Comparison of ENCODE assay signal across 13 cellular contexts in the genomic region with DNA sequence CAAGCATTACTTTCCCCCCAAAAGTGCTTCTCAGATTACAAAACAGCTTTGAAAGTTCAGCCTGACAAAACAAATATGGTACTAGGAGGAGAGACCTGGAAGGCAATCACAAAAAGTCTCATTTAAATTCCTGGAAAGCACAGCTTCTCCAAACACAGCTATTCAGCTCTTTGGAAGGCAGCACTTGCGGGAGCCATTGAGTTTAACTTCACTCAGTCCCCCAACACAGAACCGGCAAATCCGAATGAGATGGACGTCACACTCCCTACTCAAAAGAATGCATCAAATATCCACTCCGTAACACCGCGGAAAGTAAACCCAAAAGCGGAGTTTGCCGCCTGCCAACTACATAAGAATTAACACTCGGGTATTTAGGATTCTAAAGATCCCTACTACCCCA. TPM values are rescaled to one million over a fixed set of nuclear protein-coding genes. Genes with fewer than 3 reads are reported as not detected.
DNase-seq lines count a peak whose midpoint lies in the region; ATAC-seq, FAIRE-seq and TF ChIP-seq lines count a peak whose summit lies in the region.
"Had no signal": no experiment of that assay in that cellular context is flagged by ENCODE, and none has a peak within 500 bp of the region (broad histone marks: within the 10 kb centered on the region; RNA-seq: fewer than 3 reads in every experiment).

No MANE protein-coding gene starts in this region.

- POLR2A ChIA-PET in RWPE1 (lab: Yijun Ruan, JAX; ENCODE audit: low non-redundant PET), result no interaction called here

- TF ChIP-seq CTCF in osteoblast (IDR thresholded peaks at IDR 0.05; ENCODE audit: extremely low read depth, low read depth, low read length), result no peak
- TF ChIP-seq CTCF in GM13977 (IDR thresholded peaks at IDR 0.05; ENCODE audit: extremely low read depth, insufficient read depth, missing control alignments), result no peak
- TF ChIP-seq CTCF in pancreas (IDR thresholded peaks at IDR 0.05), result no peak
- TF ChIP-seq CTCF in RWPE1 (conservative IDR thresholded peaks at IDR 0.05; ENCODE audit: low read depth), result no peak

- WGBS in pancreas, 2 donors, result 1 to 2% methylated on average over 10 of the region's 10 CpGs

- peak overlapping the region; percentile 59 for H3K4me2 ChIP-seq in osteoblast (ENCODE audit: insufficient read depth, low read length)
- H3K4me2 ChIP-seq: KMS-11 had no signal

- no peak overlapping the region for H3K4me3 ChIP-seq in osteoblast (ENCODE audit: insufficient read depth, low read length)
- H3K4me3 ChIP-seq in pancreas, result no peak overlapping the region

- intact Hi-C loops in pancreas (cut with DNase I), result no loop called here

- ATAC-seq in GM19328 (IDR thresholded peaks at IDR 0.05; ENCODE audit: unreplicated experiment) (no peak), pancreas (no peak)
- ATAC-seq: stimulated activated effector memory CD8-positive, alpha-beta T cell treated with anti-CD3 and anti-CD28 coated beads, Interleukin-12 subunit alpha, Interleukin-12 subunit beta, amount 100 ng/mL, for 72 hours had no signal

- H3K79me2 ChIP-seq in osteoblast (ENCODE audit: insufficient read depth, low read length), result no peaks in the 10 kb centered on the region

- peaks cover 2% of the 10 kb centered on the region for H4K20me1 ChIP-seq in osteoblast (ENCODE audit: insufficient read depth, low read length)

- CTCF ChIA-PET in RWPE1 (lab: Yijun Ruan, JAX), result no interaction called here

- FAIRE-seq in pancreas (lab: Jason Lieb, UNC), result no peak

- H3K4me1 ChIP-seq in osteoblast (ENCODE audit: insufficient read depth, low read length) (no peaks in the 10 kb centered on the region), pancreas (peaks cover 0 to 9% (median 0%) of the 10 kb centered on the region in 3 donors)

- H3K27ac ChIP-seq in osteoblast (ENCODE audit: low read depth, low read length) (no peak overlapping the region), pancreas (no peak overlapping the region), RWPE1 (no peak overlapping the region)
- H3K27ac ChIP-seq: KMS-11 had no signal

- DNase-seq in G401 (ENCODE audit: low spot score) (peak; percentile 20), SK-N-DZ (ENCODE audit: low spot score) (peak; percentile 29), globus pallidus (ENCODE audit: low spot score) (peak; percentile 26), osteoblast (ENCODE audit: insufficient read length, low spot score, missing footprints) (no peak), GM13977 (ENCODE audit: low spot score) (no peak), pancreas (no peak), RWPE1 (ENCODE audit: low spot score) (no peak)
- DNase-seq: effector CD8-positive, alpha-beta T cell; kidney glomerular epithelial cell had no signal

- H3K9me3 ChIP-seq in osteoblast (ENCODE audit: low read depth, low read length), result no peaks in the 10 kb centered on the region
- no peaks in the 10 kb centered on the region for H3K9me3 ChIP-seq in pancreas

- no peak overlapping the region for H2AFZ ChIP-seq in osteoblast (ENCODE audit: low read length)

- no peaks in the 10 kb centered on the region for H3K36me3 ChIP-seq in osteoblast (ENCODE audit: insufficient read depth, low read length)
- no peaks in the 10 kb centered on the region for H3K36me3 ChIP-seq in pancreas

- in situ Hi-C loops in G401 (cut with HindIII; ENCODE audit: low sequenced_read_pairs), result no loop called here
- in situ Hi-C loops in GM13977 (cut with MboI; ENCODE audit: low pct_unique_long_range_greater_than_20kb, low sequenced_read_pairs, unreplicated experiment), result no loop called here

- peaks cover 49% of the 10 kb centered on the region for H3K27me3 ChIP-seq in osteoblast (ENCODE audit: insufficient read depth, low read length)
- peaks cover 0 to 20% (median 0%) of the 10 kb centered on the region in 4 donors for H3K27me3 ChIP-seq in pancreas

RNA-seq across cellular contexts. Expression of a gene that starts 0.6 kb away (rescaled TPM):
- not detected in 2 replicates for total RNA-seq in G401 (2014; rRNA removed; shearing (Covaris generic))
- polyA plus RNA-seq in SK-N-DZ (2014; cell fraction: cytosol; rRNA removed), result 18.7 and 22.5 TPM in 2 replicates
- polyA plus RNA-seq in SK-N-DZ (2014; cell fraction: nucleus; rRNA removed), result 15.9 and 21.2 TPM in 2 replicates
- 0.36 TPM in 1 of 2 replicates, not detected in the other for total RNA-seq in osteoblast
- 1 to 10 TPM in 1 of 6 donors, under 1 TPM in 3, not detected in 2; 0.06 to 1.0 (median 0.29) TPM for total RNA-seq in pancreas
- under 1 TPM; 0.04 to 0.05 TPM for polyA plus RNA-seq in pancreas
- total RNA-seq: activated T-helper 1 cell treated with anti-CD3 and anti-CD28 coated beads, Interleukin-12 subunit alpha, Interleukin-12 subunit beta, Interleukin-2, Interleukin-4 antibody, amounts not matched to agents 30 ng/mL and 10 ng/mL and 1 ng/mL, durations not matched to agents 14 hours and 24 hours and 36 hours had no signal

Comparison
In these comparisons a context has a peak if more than half of its experiments do, and no peak if none do; other contexts are left out.
1. DNase-seq: peak in G401 (single experiment), SK-N-DZ (single experiment) and globus pallidus (single experiment); none in osteoblast (single experiment), GM13977 (single experiment), pancreas (0 of 6) and RWPE1 (single experiment).